8 cellular contexts compared by ENCODE assay signal in the genomic region with DNA sequence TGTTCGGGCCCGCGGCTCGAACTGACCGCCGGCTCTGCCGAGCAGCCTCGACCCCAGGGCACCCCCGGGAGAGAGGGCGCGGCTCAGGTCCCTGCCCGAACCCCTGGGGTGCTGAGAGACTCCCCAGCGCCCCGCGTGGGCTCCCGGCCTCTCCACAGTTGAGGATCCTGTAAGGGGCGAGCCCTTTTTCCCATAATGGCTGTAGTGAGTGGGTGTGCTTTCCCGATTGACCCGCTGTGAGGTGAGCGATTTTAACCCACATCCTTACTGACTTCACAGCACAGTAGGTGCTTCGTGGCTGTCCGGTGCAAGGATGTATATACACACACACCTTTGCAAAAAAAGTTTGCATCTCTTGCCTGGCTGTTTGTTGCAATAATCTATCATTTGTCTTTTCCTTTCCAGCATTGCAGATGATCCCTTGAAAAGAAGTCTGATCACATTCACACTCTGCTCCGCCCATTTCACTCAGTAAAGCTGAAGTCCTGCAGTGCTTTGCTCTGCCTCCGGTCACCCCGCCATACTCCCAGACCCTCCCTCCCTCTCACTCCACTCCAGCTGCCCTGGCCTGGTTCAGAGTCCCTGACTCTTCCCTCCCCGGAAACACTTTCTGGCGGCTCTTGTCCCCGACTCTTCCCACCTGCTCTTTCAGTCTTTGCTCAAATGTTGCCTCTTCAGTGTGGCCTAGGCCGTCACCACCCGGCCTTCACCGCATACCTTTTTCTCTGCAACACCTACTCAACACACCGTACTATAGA. TPM values are rescaled to one million over a fixed set of nuclear protein-coding genes. Genes with fewer than 3 reads are reported as not detected.
DNase-seq lines count a peak whose midpoint lies in the region; ATAC-seq, FAIRE-seq and TF ChIP-seq lines count a peak whose summit lies in the region.

No MANE protein-coding gene starts in this region.

- H3K4me1 ChIP-seq in BLaER1 (peaks cover 55% of the 10 kb centered on the region), esophagus squamous epithelium (peaks cover 5 to 42% (median 29%) of the 10 kb centered on the region in 3 donors), ovary (ENCODE audit: insufficient read depth) (peaks cover 3% of the 10 kb centered on the region)

- DNase-seq in SK-MEL-5 (ENCODE audit: low read depth, low spot score): peak; percentile 19
- DNase-seq in esophagus squamous epithelium (lab: John Stamatoyannopoulos, UW): no peak
- DNase-seq in ovary: no peak
- no peak for DNase-seq in NCI-H2029 (lab: John Stamatoyannopoulos, UW)
- no peak for DNase-seq in RCC 7860 (ENCODE audit: low spot score)
- no peak for DNase-seq in GM19240 (ENCODE audit: insufficient read length, low spot score)

- ATAC-seq in GM21723 (IDR thresholded peaks at IDR 0.05; ENCODE audit: unreplicated experiment): peak; percentile 17

- TF ChIP-seq EP300 in ovary (IDR thresholded peaks at IDR 0.05): no peak

- H3K27me3 ChIP-seq in BLaER1 (no peaks in the 10 kb centered on the region), esophagus squamous epithelium (no peaks in the 10 kb centered on the region), ovary (no peaks in the 10 kb centered on the region)

- peaks cover 52% of the 10 kb centered on the region for H4K20me1 ChIP-seq in BLaER1

- 45 to 46% methylated on average over 14 to 15 of the region's 32 CpGs for WGBS in esophagus squamous epithelium, 2 donors
- WGBS in ovary, 3 donors: 14 to 26% (median 16%) methylated on average over 20 to 32 of the region's 32 CpGs

- no peak for TF ChIP-seq CTCF in esophagus squamous epithelium (IDR thresholded peaks at IDR 0.05)
- no peak for TF ChIP-seq CTCF in ovary (IDR thresholded peaks at IDR 0.05)

- peak overlapping the region; percentile 99 for H3K4me2 ChIP-seq in BLaER1

- H3K27ac ChIP-seq in BLaER1: peak overlapping the region; percentile 89
- peak overlapping the region; percentile 74 to 86 (median 80) for H3K27ac ChIP-seq in esophagus squamous epithelium
- no peak overlapping the region for H3K27ac ChIP-seq in ovary

- no peak for FAIRE-seq in RCC 7860 (lab: Jason Lieb, UNC)

- intact Hi-C loops in esophagus squamous epithelium (cut with DNase I) (loop anchor here (5.0 kb wide), 1 partner anchor 70 kb away; a partner anchor contains a TSS), ovary (cut with DNase I) (loop anchor here in 1 of 4 donors (10.0 kb wide), 1 partner anchor 468 kb away; a partner anchor contains a TSS)

- peaks cover 66% of the 10 kb centered on the region for H3K36me3 ChIP-seq in BLaER1
- peaks cover 9 to 56% (median 14%) of the 10 kb centered on the region in 3 donors for H3K36me3 ChIP-seq in esophagus squamous epithelium
- H3K36me3 ChIP-seq in ovary: no peaks in the 10 kb centered on the region

- in situ Hi-C loops in SK-MEL-5 (cut with HindIII; ENCODE audit: low pct_unique_long_range_greater_than_20kb, low sequenced_read_pairs): no loop called here

- TF ChIP-seq POLR2A in esophagus squamous epithelium (IDR thresholded peaks at IDR 0.05) (no peak), ovary (IDR thresholded peaks at IDR 0.05) (no peak)

- H3K4me3 ChIP-seq in BLaER1: peak overlapping the region; percentile 85
- peak overlapping the region; percentile 68 to 93 (median 80) for H3K4me3 ChIP-seq in esophagus squamous epithelium
- peak overlapping the region; percentile 76 for H3K4me3 ChIP-seq in ovary

- peak overlapping the region; percentile 90 for H3K9ac ChIP-seq in BLaER1

- H3K9me3 ChIP-seq in BLaER1 (no peaks in the 10 kb centered on the region), esophagus squamous epithelium (no peaks in the 10 kb centered on the region), ovary (no peaks in the 10 kb centered on the region)

RNA-seq across cellular contexts. Expression of a gene that starts 1.0 kb away (rescaled TPM):
- total RNA-seq in SK-MEL-5 (2014; rRNA removed; shearing (Covaris generic)): 53.3 and 53.9 TPM in 2 replicates
- polyA plus RNA-seq in SK-MEL-5 (2015; cell fraction: cytosol; rRNA removed): 43.2 and 63.9 TPM in 2 replicates
- 302 and 332 TPM in 2 replicates for polyA plus RNA-seq in SK-MEL-5 (2015; cell fraction: nucleus; rRNA removed)
- 10 to 100 TPM; 27.9 to 70.0 (median 51.1) TPM for total RNA-seq in esophagus squamous epithelium
- total RNA-seq in ovary: 10 to 100 TPM; 47.0 to 84.9 (median 71.7) TPM
- polyA plus RNA-seq in ovary: 10 to 100 TPM; 31.3 to 59.5 TPM

RNA-seq across cellular contexts. Expression of a gene that starts 15.3 kb away (rescaled TPM):
- total RNA-seq in SK-MEL-5 (2014; rRNA removed; shearing (Covaris generic)): 34.2 and 36.0 TPM in 2 replicates
- polyA plus RNA-seq in SK-MEL-5 (2015; cell fraction: cytosol; rRNA removed): 38.4 and 46.1 TPM in 2 replicates
- polyA plus RNA-seq in SK-MEL-5 (2015; cell fraction: nucleus; rRNA removed): 4.0 and 5.4 TPM in 2 replicates
- total RNA-seq in esophagus squamous epithelium (10 to 100 TPM; 22.9 to 55.0 (median 46.5) TPM), ovary (100 to 1,000 TPM in 1 of 7 donors, 10 to 100 TPM in 6; 45.3 to 108 (median 74.3) TPM)
- 10 to 100 TPM; 63.9 to 97.6 TPM for polyA plus RNA-seq in ovary

Comparison
In these comparisons a context has a peak if more than half of its experiments do, and no peak if none do; other contexts are left out.
1. H3K27ac ChIP-seq: peak in BLaER1 (single experiment) and esophagus squamous epithelium (4 of 4); none in ovary (0 of 2).
2. Peak in every context shown above with its lines, with median percentiles within 50 percentile points of each other: H3K4me3 ChIP-seq.